In genomic region chr6:149437212-149437611, GRCh38 we compare ENCODE assay signal across 25 cellular contexts. TPM values are rescaled to one million over a fixed set of nuclear protein-coding genes. Genes with fewer than 3 reads are reported as not detected.
"Had no signal": no experiment of that assay in that cellular context is flagged by ENCODE, and none has a peak within 500 bp of the region (broad histone marks: within the 10 kb centered on the region; RNA-seq: fewer than 3 reads in every experiment).

No MANE protein-coding gene starts in this region.

- H3K4me1 ChIP-seq: right lobe of liver, upper lobe of right lung had no signal

- DNase-seq: activated CD4-positive, alpha-beta T cell treated with anti-CD3 and anti-CD28 coated beads for 1 hour; activated CD4-positive, alpha-beta T cell treated with anti-CD3 and anti-CD28 coated beads, Interleukin-2, amount 50 U/mL, for 1 hour; activated CD8-positive, alpha-beta T cell treated with anti-CD3 and anti-CD28 coated beads for 36 hours; activated gamma-delta T cell; activated naive CD4-positive, alpha-beta T cell treated with anti-CD3 and anti-CD28 coated beads, Interleukin-2, amount 10 ng/mL, durations not matched to agents 7 days and 5 days; activated naive CD8-positive, alpha-beta T cell treated with anti-CD3 and anti-CD28 coated beads, Interleukin-2, amount 10 ng/mL, durations not matched to agents 7 days and 5 days; brain microvascular endothelial cell; foreskin fibroblast; heart right ventricle; kidney glomerular epithelial cell; lower lobe of right lung; mesendoderm; natural killer cell; ovary; right lobe of liver; stimulated activated CD4-positive, alpha-beta T cell treated with anti-CD3 and anti-CD28 coated beads, Interleukin-12 subunit alpha, Interleukin-12 subunit beta, amount 100 ng/mL, for 4 hours; stimulated activated CD4-positive, alpha-beta T cell treated with anti-CD3 and anti-CD28 coated beads, Interleukin-4, amount 100 ng/mL, for 1 hour; tibial artery; upper lobe of right lung had no signal

- H3K27ac Mint-ChIP-seq: activated CD8-positive, alpha-beta T cell treated with anti-CD3 and anti-CD28 coated beads for 36 hours; activated naive CD4-positive, alpha-beta T cell treated with anti-CD3 and anti-CD28 coated beads, Interleukin-2, amount 10 ng/mL, durations not matched to agents 7 days and 5 days; activated naive CD8-positive, alpha-beta T cell treated with anti-CD3 and anti-CD28 coated beads, Interleukin-2, amount 10 ng/mL, durations not matched to agents 7 days and 5 days; natural killer cell; progenitor cell of endocrine pancreas had no signal

- H3K9me3 ChIP-seq: ascending aorta, heart right ventricle, lower lobe of right lung, ovary, right lobe of liver, suprapubic skin, tibial artery, upper lobe of right lung had no signal

- H3K36me3 Mint-ChIP-seq: activated naive CD4-positive, alpha-beta T cell treated with anti-CD3 and anti-CD28 coated beads, Interleukin-2, amount 10 ng/mL, durations not matched to agents 7 days and 5 days; activated naive CD8-positive, alpha-beta T cell treated with anti-CD3 and anti-CD28 coated beads, Interleukin-2, amount 10 ng/mL, durations not matched to agents 7 days and 5 days; natural killer cell had no signal

- H3K36me3 ChIP-seq: ascending aorta, brain microvascular endothelial cell, heart right ventricle, lower lobe of right lung, ovary, right lobe of liver, suprapubic skin, tibial artery, upper lobe of right lung had no signal

- ATAC-seq: activated CD8-positive, alpha-beta T cell treated with anti-CD3 and anti-CD28 coated beads for 36 hours; esophagus mucosa; heart right ventricle; left lobe of liver; lower lobe of right lung; natural killer cell; right lobe of liver; upper lobe of right lung had no signal

- H3K27ac ChIP-seq: ascending aorta, brain microvascular endothelial cell, heart right ventricle, lower lobe of right lung, ovary, right lobe of liver, skin epidermis, suprapubic skin, tibial artery, upper lobe of right lung had no signal

- H3K9me3 Mint-ChIP-seq: activated CD8-positive, alpha-beta T cell treated with anti-CD3 and anti-CD28 coated beads for 36 hours; activated naive CD4-positive, alpha-beta T cell treated with anti-CD3 and anti-CD28 coated beads, Interleukin-2, amount 10 ng/mL, durations not matched to agents 7 days and 5 days; activated naive CD8-positive, alpha-beta T cell treated with anti-CD3 and anti-CD28 coated beads, Interleukin-2, amount 10 ng/mL, durations not matched to agents 7 days and 5 days; natural killer cell had no signal

- H3K27me3 Mint-ChIP-seq: activated CD8-positive, alpha-beta T cell treated with anti-CD3 and anti-CD28 coated beads for 36 hours; activated naive CD4-positive, alpha-beta T cell treated with anti-CD3 and anti-CD28 coated beads, Interleukin-2, amount 10 ng/mL, durations not matched to agents 7 days and 5 days had no signal

- H3K27me3 ChIP-seq: ascending aorta, brain microvascular endothelial cell, ovary, right lobe of liver, upper lobe of right lung had no signal

- H3K4me3 ChIP-seq: ascending aorta, heart right ventricle, lower lobe of right lung, ovary, right lobe of liver, skin epidermis, suprapubic skin, tibial artery, upper lobe of right lung had no signal

- H3K4me3 Mint-ChIP-seq: activated CD8-positive, alpha-beta T cell treated with anti-CD3 and anti-CD28 coated beads for 36 hours; activated naive CD4-positive, alpha-beta T cell treated with anti-CD3 and anti-CD28 coated beads, Interleukin-2, amount 10 ng/mL, durations not matched to agents 7 days and 5 days; activated naive CD8-positive, alpha-beta T cell treated with anti-CD3 and anti-CD28 coated beads, Interleukin-2, amount 10 ng/mL, durations not matched to agents 7 days and 5 days; natural killer cell had no signal

RNA-seq across cellular contexts. Expression of gene SUMO4, which starts 37.1 kb away (rescaled TPM):
- total RNA-seq: ascending aorta had no signal
